In genomic region chr17:733743-734142, GRCh38 we compare ENCODE assay signal across 10 cellular contexts. TPM values are rescaled to one million over a fixed set of nuclear protein-coding genes. Genes with fewer than 3 reads are reported as not detected.
DNase-seq lines count a peak whose midpoint lies in the region; ATAC-seq and TF ChIP-seq lines count a peak whose summit lies in the region.
"Had no signal": no experiment of that assay in that cellular context is flagged by ENCODE, and none has a peak within 500 bp of the region (broad histone marks: within the 10 kb centered on the region; RNA-seq: fewer than 3 reads in every experiment).

No MANE protein-coding gene starts in this region.

- H3K27me3 ChIP-seq in cardiac muscle cell (no peaks in the 10 kb centered on the region), iPS-15b (ENCODE audit: control insufficient read depth, insufficient read depth, low read length) (peaks cover 7% of the 10 kb centered on the region), upper lobe of right lung (no peaks in the 10 kb centered on the region)
- no peaks in the 10 kb centered on the region for H3K27me3 ChIP-seq in effector memory CD4-positive, alpha-beta T cell (replicated peaks; ENCODE audit: control insufficient read depth, insufficient read depth, low read length, poor library complexity, severe bottlenecking)

- intact Hi-C loops in cardiac septum (cut with DNase I) (no loop called here), upper lobe of right lung (cut with DNase I) (no loop called here)

- no peak overlapping the region for H3K27ac Mint-ChIP-seq in activated CD4-positive, alpha-beta memory T cell treated with anti-CD3 and anti-CD28 coated beads, Interleukin-2, amount 10 ng/mL, durations not matched to agents 7 days and 5 days

- H3K4me1 ChIP-seq in cardiac muscle cell (ENCODE audit: low read depth): peaks cover 8% of the 10 kb centered on the region
- H3K4me1 ChIP-seq in iPS-15b (ENCODE audit: control insufficient read depth, insufficient read depth, low read length): peaks cover 5% of the 10 kb centered on the region
- peaks cover 5% of the 10 kb centered on the region for H3K4me1 ChIP-seq in upper lobe of right lung
- peaks cover 8% of the 10 kb centered on the region for H3K4me1 ChIP-seq in effector memory CD4-positive, alpha-beta T cell (ENCODE audit: control insufficient read depth, insufficient read depth, low read length, poor library complexity, severe bottlenecking)

- H3K4me3 ChIP-seq in cardiac muscle cell (peak overlapping the region; percentile 96), iPS-15b (ENCODE audit: low read depth, low read length) (peak overlapping the region; percentile 76), upper lobe of right lung (peak overlapping the region; percentile 82)
- H3K4me3 ChIP-seq in effector memory CD4-positive, alpha-beta T cell (ENCODE audit: insufficient read depth, low read depth, low read length, poor library complexity, severe bottlenecking): no peak overlapping the region

- H3K9me3 ChIP-seq in cardiac muscle cell (ENCODE audit: low read depth) (no peaks in the 10 kb centered on the region), iPS-15b (ENCODE audit: control insufficient read depth, insufficient read depth, low read length) (no peaks in the 10 kb centered on the region), upper lobe of right lung (no peaks in the 10 kb centered on the region)
- no peaks in the 10 kb centered on the region for H3K9me3 ChIP-seq in effector memory CD4-positive, alpha-beta T cell (ENCODE audit: control insufficient read depth, low read length)

- POLR2A ChIA-PET in activated CD4-positive, alpha-beta memory T cell treated with anti-CD3 and anti-CD28 coated beads, Interleukin-2, amount 10 ng/mL, durations not matched to agents 7 days and 5 days (lab: Charles Lee): interaction anchor here (0.7 to 2.1 kb wide), 4 partner anchors 16 to 468 kb away, joined by 3 to 5 read pairs (median 4); partner anchors contain the start of gene VPS53

- no peak overlapping the region for H3K27ac ChIP-seq in cardiac muscle cell
- H3K27ac ChIP-seq in upper lobe of right lung: no peak overlapping the region
- H3K27ac ChIP-seq in effector memory CD4-positive, alpha-beta T cell (ENCODE audit: insufficient read depth, low read length, poor library complexity, severe bottlenecking): no peak overlapping the region

- H3K4me1 Mint-ChIP-seq in activated CD4-positive, alpha-beta memory T cell treated with anti-CD3 and anti-CD28 coated beads, Interleukin-2, amount 10 ng/mL, durations not matched to agents 7 days and 5 days: peaks cover 15% of the 10 kb centered on the region

- peaks cover 9% of the 10 kb centered on the region for H3K27me3 Mint-ChIP-seq in activated CD4-positive, alpha-beta memory T cell treated with anti-CD3 and anti-CD28 coated beads, Interleukin-2, amount 10 ng/mL, durations not matched to agents 7 days and 5 days

- H3K9ac ChIP-seq in iPS-15b (ENCODE audit: low read depth, low read length): no peak overlapping the region

- ATAC-seq in upper lobe of right lung: no peak

- peaks cover 26% of the 10 kb centered on the region for H3K36me3 Mint-ChIP-seq in activated CD4-positive, alpha-beta memory T cell treated with anti-CD3 and anti-CD28 coated beads, Interleukin-2, amount 10 ng/mL, durations not matched to agents 7 days and 5 days (ENCODE audit: low read depth)

- no peaks in the 10 kb centered on the region for H3K36me3 ChIP-seq in cardiac muscle cell
- H3K36me3 ChIP-seq in iPS-15b (ENCODE audit: control insufficient read depth, insufficient read depth, low read length): peaks cover 6% of the 10 kb centered on the region
- no peaks in the 10 kb centered on the region for H3K36me3 ChIP-seq in upper lobe of right lung
- no peaks in the 10 kb centered on the region for H3K36me3 ChIP-seq in effector memory CD4-positive, alpha-beta T cell (ENCODE audit: control insufficient read depth, insufficient read depth, low read length)

- CTCF ChIA-PET in activated CD4-positive, alpha-beta memory T cell treated with anti-CD3 and anti-CD28 coated beads, Interleukin-2, amount 10 ng/mL, durations not matched to agents 7 days and 5 days (lab: Charles Lee): interaction anchor here (1.5 kb wide), 1 partner anchor 321 kb away, joined by 6 read pairs; no protein-coding TSS in a partner anchor

- H3K9me3 Mint-ChIP-seq in activated CD4-positive, alpha-beta memory T cell treated with anti-CD3 and anti-CD28 coated beads, Interleukin-2, amount 10 ng/mL, durations not matched to agents 7 days and 5 days: no peaks in the 10 kb centered on the region

- H3K4me3 Mint-ChIP-seq in activated CD4-positive, alpha-beta memory T cell treated with anti-CD3 and anti-CD28 coated beads, Interleukin-2, amount 10 ng/mL, durations not matched to agents 7 days and 5 days: peak overlapping the region; percentile 77

- no peak for DNase-seq in cardiac muscle cell (ENCODE audit: low read depth in 1 of 2, low spot score in 1 of 2)
- DNase-seq in cardiac septum (ENCODE audit: low spot score): no peak
- no peak for DNase-seq in activated CD4-positive, alpha-beta memory T cell treated with anti-CD3 and anti-CD28 coated beads, Interleukin-2, amount 10 ng/mL, durations not matched to agents 7 days and 5 days
- DNase-seq in upper lobe of right lung: no peak
- DNase-seq in DMS79 treated with DMSO at 0.1 percent for 48 hours (lab: John Stamatoyannopoulos, UW): no peak
- DNase-seq in mucosa of gallbladder (ENCODE audit: low spot score): no peak
- DNase-seq in effector memory CD4-positive, alpha-beta T cell: no peak
- DNase-seq: activated gamma-delta T cell, GDM1 had no signal

- TF ChIP-seq CTCF in cardiac muscle cell (IDR thresholded peaks at IDR 0.05; ENCODE audit: low read depth, low read length) (no peak), upper lobe of right lung (IDR thresholded peaks at IDR 0.05) (no peak)

RNA-seq across cellular contexts. Expression of gene TLCD3A, which starts 1.3 kb away (rescaled TPM):
- total RNA-seq in cardiac muscle cell (15.4 and 16.4 TPM in 2 replicates), cardiac septum (5.1 TPM), upper lobe of right lung (11.9 TPM), mucosa of gallbladder (30.2 TPM)
- polyA plus RNA-seq in cardiac muscle cell: 20.3 and 27.0 TPM in 2 replicates
- 10 to 100 TPM in 1 of 2 experiments, 1 to 10 TPM in 1; 8.2 to 10.6 TPM for total RNA-seq in activated CD4-positive, alpha-beta memory T cell treated with anti-CD3 and anti-CD28 coated beads, Interleukin-2, amount 10 ng/mL, durations not matched to agents 7 days and 5 days

RNA-seq across cellular contexts. Expression of gene GEMIN4, which starts 18.3 kb away (rescaled TPM):
- 16.4 and 24.8 TPM in 2 replicates for total RNA-seq in cardiac muscle cell
- polyA plus RNA-seq in cardiac muscle cell: 23.7 and 42.6 TPM in 2 replicates
- 10.9 TPM for total RNA-seq in cardiac septum
- 10 to 100 TPM; 23.1 to 25.6 TPM for total RNA-seq in activated CD4-positive, alpha-beta memory T cell treated with anti-CD3 and anti-CD28 coated beads, Interleukin-2, amount 10 ng/mL, durations not matched to agents 7 days and 5 days
- total RNA-seq in upper lobe of right lung: 23.0 TPM
- 25.1 TPM for total RNA-seq in mucosa of gallbladder

RNA-seq across cellular contexts. Expression of gene VPS53, which starts 19.1 kb away (rescaled TPM):
- total RNA-seq in cardiac muscle cell (10.5 and 18.4 TPM in 2 replicates), cardiac septum (44.5 TPM), upper lobe of right lung (79.5 TPM), mucosa of gallbladder (73.1 TPM)
- 18.6 and 25.5 TPM in 2 replicates for polyA plus RNA-seq in cardiac muscle cell
- 10 to 100 TPM; 61.1 to 63.9 TPM for total RNA-seq in activated CD4-positive, alpha-beta memory T cell treated with anti-CD3 and anti-CD28 coated beads, Interleukin-2, amount 10 ng/mL, durations not matched to agents 7 days and 5 days

RNA-seq across cellular contexts. Expression of gene GLOD4, which starts 48.3 kb away (rescaled TPM):
- total RNA-seq in cardiac muscle cell: 85.3 and 151 TPM in 2 replicates
- polyA plus RNA-seq in cardiac muscle cell: 76.8 and 83.7 TPM in 2 replicates
- 33.8 TPM for total RNA-seq in cardiac septum
- 10 to 100 TPM; 46.0 to 54.1 TPM for total RNA-seq in activated CD4-positive, alpha-beta memory T cell treated with anti-CD3 and anti-CD28 coated beads, Interleukin-2, amount 10 ng/mL, durations not matched to agents 7 days and 5 days
- 55.5 TPM for total RNA-seq in upper lobe of right lung
- 59.4 TPM for total RNA-seq in mucosa of gallbladder

RNA-seq across cellular contexts. Expression of gene MRM3, which starts 48.4 kb away (rescaled TPM):
- total RNA-seq in cardiac muscle cell (24.8 and 26.4 TPM in 2 replicates), cardiac septum (15.9 TPM), upper lobe of right lung (12.1 TPM), mucosa of gallbladder (13.4 TPM)
- 28.1 and 35.7 TPM in 2 replicates for polyA plus RNA-seq in cardiac muscle cell
- total RNA-seq in activated CD4-positive, alpha-beta memory T cell treated with anti-CD3 and anti-CD28 coated beads, Interleukin-2, amount 10 ng/mL, durations not matched to agents 7 days and 5 days: 10 to 100 TPM; 12.8 to 15.8 TPM
